9 cellular contexts compared by ENCODE assay signal in the genomic region with DNA sequence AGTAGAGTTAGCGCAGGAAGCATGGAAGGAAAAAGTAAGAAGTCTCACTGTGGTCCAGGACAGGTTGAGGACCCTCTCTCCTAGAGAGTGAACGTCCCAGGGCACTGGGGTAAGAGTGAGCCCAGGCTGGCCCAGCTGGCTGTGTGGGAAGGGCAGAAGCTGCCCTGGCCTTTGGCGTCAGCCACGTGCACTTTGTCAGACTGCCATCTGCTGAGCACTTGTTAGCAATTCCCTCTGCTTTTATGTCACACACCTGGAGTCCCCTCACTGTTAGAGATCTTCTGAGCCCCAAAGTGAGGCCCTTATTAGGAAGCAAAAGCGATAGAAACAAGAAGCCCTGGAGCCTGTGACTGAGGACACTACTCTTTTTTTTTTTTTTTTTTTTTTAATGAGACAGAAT.
DNase-seq lines count a peak whose midpoint lies in the region; ATAC-seq and TF ChIP-seq lines count a peak whose summit lies in the region.
"Had no signal": no experiment of that assay in that cellular context is flagged by ENCODE, and none has a peak within 500 bp of the region (broad histone marks: within the 10 kb centered on the region; RNA-seq: fewer than 3 reads in every experiment).

No MANE protein-coding gene starts in this region.

- no peak for TF ChIP-seq POLR2A in erythroblast (IDR thresholded peaks at IDR 0.05; ENCODE audit: low read length)
- TF ChIP-seq POLR2A in GM18505 (IDR thresholded peaks at IDR 0.05; ENCODE audit: borderline replicate concordance, extremely low read depth, insufficient read depth, insufficient read length) = no peak

- no peak overlapping the region for H3K27ac ChIP-seq in 22Rv1

- ATAC-seq in GM18517 (IDR thresholded peaks at IDR 0.05; ENCODE audit: unreplicated experiment) (peak; percentile 76), HG02610 (IDR thresholded peaks at IDR 0.05; ENCODE audit: unreplicated experiment) (no peak), GM18505 (IDR thresholded peaks at IDR 0.05; ENCODE audit: unreplicated experiment) (no peak), HG03442 (IDR thresholded peaks at IDR 0.05; ENCODE audit: unreplicated experiment) (no peak)

- DNase-seq in NCI-H82 (lab: John Stamatoyannopoulos, UW) (peak; percentile 58), erythroblast (lab: John Stamatoyannopoulos, UW) (peak; percentile 16 to 24), DMS79 (lab: John Stamatoyannopoulos, UW) (no peak)
- DNase-seq: natural killer cell had no signal

- TF ChIP-seq CTCF in 22Rv1 (IDR thresholded peaks at IDR 0.05) = 0 out of 2 replicates have a peak, but pooled peaks have one; percentile 19
